15 cellular contexts compared by ENCODE assay signal in genomic region chr7:112540839-112541577, GRCh38.
A peak's percentile ranks its signal among the peaks of the same experiment; 100 is the strongest.
DNase-seq lines count a peak whose midpoint lies in the region; ATAC-seq and TF ChIP-seq lines count a peak whose summit lies in the region.
"Had no signal": no experiment of that assay in that cellular context is flagged by ENCODE, and none has a peak within 500 bp of the region (broad histone marks: within the 10 kb centered on the region; RNA-seq: fewer than 3 reads in every experiment).

No MANE protein-coding gene starts in this region.

- TF ChIP-seq CTCF in HEK293 (tag by site-specific recombination; IDR thresholded peaks at IDR 0.05) (no peak), fibroblast of mammary gland (conservative IDR thresholded peaks at IDR 0.05; ENCODE audit: control insufficient read depth, insufficient read depth, low read depth, low read length) (no peak)

- ATAC-seq in HG02885 (IDR thresholded peaks at IDR 0.05; ENCODE audit: poor library complexity, unreplicated experiment), result no peak
- no peak for ATAC-seq in stimulated activated naive CD8-positive, alpha-beta T cell treated with anti-CD3 and anti-CD28 coated beads, Interleukin-15, Interleukin-2, amounts not matched to agents 100 U/mL and 50 U/mL, for 24 hours
- ATAC-seq in HG03139 (IDR thresholded peaks at IDR 0.05; ENCODE audit: unreplicated experiment), result no peak
- ATAC-seq: GM23338 had no signal

- CTCF ChIA-PET in HEK293 (lab: Yijun Ruan, JAX), result interaction anchor here (0.6 to 1.3 kb wide), 2 partner anchors 9 to 1219 kb away, joined by 3 read pairs; no protein-coding TSS in a partner anchor

- H3K4me3 ChIP-seq in HEK293 (ENCODE audit: low read depth, low read length) (no peak overlapping the region), fibroblast of mammary gland (ENCODE audit: control insufficient read depth, low read depth, low read length) (no peak overlapping the region)
- H3K4me3 ChIP-seq: GM23338 had no signal

- H3K36me3 ChIP-seq in HEK293 (ENCODE audit: control insufficient read depth in 2 of 2, insufficient read depth in 1 of 2, low read length in 2 of 2), result no peaks in the 10 kb centered on the region
- H3K36me3 ChIP-seq: BE2C had no signal

- H3K27ac ChIP-seq in HEK293 (ENCODE audit: extremely low read depth, low read depth, low read length), result no peak overlapping the region
- H3K27ac ChIP-seq: C4-2B, KMS-11 had no signal

- peak; percentile 45 for DNase-seq in EL
- peak; percentile 42 for DNase-seq in RPMI7951 (ENCODE audit: low read depth)
- peak; percentile 6 for DNase-seq in fibroblast of mammary gland (ENCODE audit: low read depth)
- DNase-seq in stimulated activated naive CD8-positive, alpha-beta T cell treated with anti-CD3 and anti-CD28 coated beads, Interleukin-15, Interleukin-2, amounts not matched to agents 100 U/mL and 50 U/mL, for 24 hours, result no peak
- DNase-seq in NCI-H2029 treated with DMSO at 0.1 percent for 48 hours (lab: John Stamatoyannopoulos, UW), result no peak
- DNase-seq: BE2C; CD4-positive, alpha-beta memory T cell; DMS79 treated with DMSO at 0.1 percent for 48 hours; H7 had no signal

- H3K9me3 ChIP-seq in HEK293 (ENCODE audit: control insufficient read depth, insufficient read depth, low read depth, low read length), result no peaks in the 10 kb centered on the region
- H3K9me3 ChIP-seq: BE2C had no signal

- POLR2A ChIA-PET in HEK293 (lab: Yijun Ruan, JAX), result no interaction called here

- no peaks in the 10 kb centered on the region for H3K4me1 ChIP-seq in HEK293 (ENCODE audit: control insufficient read depth, insufficient read depth, low read length)
- H3K4me1 ChIP-seq: BE2C had no signal

TF ChIP-seq in HEK293, 187 proteins besides CTCF, POLR2A, EP300 and RAD21:
- TF ChIP-seq ZNF146 (tag by site-specific recombination; IDR thresholded peaks at IDR 0.05), result peak; percentile 63; the same call in 1 of the 2 replicates
- TF ChIP-seq ZNF580 (tag by site-specific recombination; IDR thresholded peaks at IDR 0.05), result no peak

Comparison
In these comparisons a context has a peak if more than half of its experiments do, and no peak if none do; other contexts are left out.
1. DNase-seq: peak in EL (single experiment), RPMI7951 (single experiment) and fibroblast of mammary gland (single experiment); none in stimulated activated naive CD8-positive, alpha-beta T cell treated with anti-CD3 and anti-CD28 coated beads, Interleukin-15, Interleukin-2, amounts not matched to agents 100 U/mL and 50 U/mL, for 24 hours (single experiment) and NCI-H2029 treated with DMSO at 0.1 percent for 48 hours (single experiment).